Comparison of ENCODE assay signal across 1 cellular context in the genomic region with DNA sequence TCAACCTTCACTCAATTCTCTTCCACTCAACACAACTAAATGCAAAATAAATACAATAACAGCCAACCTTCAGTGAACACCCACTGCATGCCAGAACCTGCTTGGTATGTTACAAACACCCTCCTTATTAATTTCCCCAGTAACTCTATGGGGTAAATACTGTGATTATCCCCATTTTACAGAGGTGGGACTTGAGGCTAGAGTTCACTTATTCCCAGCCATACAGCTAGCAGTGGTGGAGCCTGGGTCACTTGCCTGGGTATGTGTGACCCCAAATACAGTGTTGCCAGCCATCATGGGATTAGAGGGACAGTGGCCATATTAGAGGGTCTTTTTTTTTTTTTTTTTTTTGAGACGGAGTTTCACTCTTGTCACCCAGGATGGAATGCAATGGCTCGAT.
TF ChIP-seq lines count a peak whose summit lies in the region.

No MANE protein-coding gene starts in this region.

TF ChIP-seq in WTC11, 78 proteins besides CTCF, POLR2A, EP300 and RAD21 (continued from another document):
- TF ChIP-seq, protein P1, sequence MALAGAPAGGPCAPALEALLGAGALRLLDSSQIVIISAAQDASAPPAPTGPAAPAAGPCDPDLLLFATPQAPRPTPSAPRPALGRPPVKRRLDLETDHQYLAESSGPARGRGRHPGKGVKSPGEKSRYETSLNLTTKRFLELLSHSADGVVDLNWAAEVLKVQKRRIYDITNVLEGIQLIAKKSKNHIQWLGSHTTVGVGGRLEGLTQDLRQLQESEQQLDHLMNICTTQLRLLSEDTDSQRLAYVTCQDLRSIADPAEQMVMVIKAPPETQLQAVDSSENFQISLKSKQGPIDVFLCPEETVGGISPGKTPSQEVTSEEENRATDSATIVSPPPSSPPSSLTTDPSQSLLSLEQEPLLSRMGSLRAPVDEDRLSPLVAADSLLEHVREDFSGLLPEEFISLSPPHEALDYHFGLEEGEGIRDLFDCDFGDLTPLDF (CRISPR knock-in tag; IDR thresholded peaks at IDR 0.05): no peak
- TF ChIP-seq, protein P2, sequence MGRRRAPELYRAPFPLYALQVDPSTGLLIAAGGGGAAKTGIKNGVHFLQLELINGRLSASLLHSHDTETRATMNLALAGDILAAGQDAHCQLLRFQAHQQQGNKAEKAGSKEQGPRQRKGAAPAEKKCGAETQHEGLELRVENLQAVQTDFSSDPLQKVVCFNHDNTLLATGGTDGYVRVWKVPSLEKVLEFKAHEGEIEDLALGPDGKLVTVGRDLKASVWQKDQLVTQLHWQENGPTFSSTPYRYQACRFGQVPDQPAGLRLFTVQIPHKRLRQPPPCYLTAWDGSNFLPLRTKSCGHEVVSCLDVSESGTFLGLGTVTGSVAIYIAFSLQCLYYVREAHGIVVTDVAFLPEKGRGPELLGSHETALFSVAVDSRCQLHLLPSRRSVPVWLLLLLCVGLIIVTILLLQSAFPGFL (CRISPR knock-in tag; IDR thresholded peaks at IDR 0.05; ENCODE audit: borderline replicate concordance): no peak
- no peak for TF ChIP-seq GTF2I (CRISPR knock-in tag; conservative IDR thresholded peaks at IDR 0.05)
